7 cellular contexts compared by ENCODE assay signal in the genomic region with DNA sequence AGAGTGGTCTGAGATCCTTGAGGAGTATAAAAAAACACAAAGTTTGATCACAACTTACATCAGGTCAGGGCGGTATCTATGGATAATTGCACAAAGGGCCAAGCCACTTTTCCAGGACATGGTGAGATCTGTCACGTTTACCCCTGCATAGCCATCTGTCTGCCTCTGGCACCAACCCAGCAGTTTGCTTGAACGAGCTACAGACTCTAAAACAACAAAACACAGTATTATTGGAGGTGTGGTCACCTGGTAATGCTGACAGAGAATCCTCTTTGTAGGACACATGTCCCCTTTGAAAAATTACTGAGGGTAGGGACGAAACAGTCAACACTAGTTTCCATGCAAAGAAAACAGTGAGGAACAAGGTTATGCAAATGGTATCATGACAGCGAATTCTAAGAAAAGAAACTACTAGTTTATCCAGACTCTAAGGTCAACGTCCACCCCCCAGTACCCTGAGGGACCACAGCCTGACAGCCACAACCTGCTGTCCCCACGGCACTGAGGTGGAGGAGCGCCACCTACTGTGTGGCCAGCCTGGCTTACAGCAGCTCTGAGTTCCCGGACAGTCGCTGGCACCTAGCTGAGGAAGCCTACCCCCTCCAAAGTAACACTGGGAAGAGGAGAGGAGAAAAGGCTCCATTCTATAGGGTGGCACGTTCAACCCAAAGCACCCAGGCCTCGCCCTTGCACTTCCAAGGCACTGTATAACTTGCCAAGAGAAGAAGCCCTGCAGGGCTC.
DNase-seq lines count a peak whose midpoint lies in the region; ATAC-seq, FAIRE-seq and TF ChIP-seq lines count a peak whose summit lies in the region.

No MANE protein-coding gene starts in this region.

- FAIRE-seq in urothelium cell line (lab: Jason Lieb, UNC), result no peak

- peak; percentile 18 to 72 (median 57) for TF ChIP-seq CTCF in gastroesophageal sphincter (IDR thresholded peaks at IDR 0.05)
- peak; percentile 37 for TF ChIP-seq CTCF in retinal pigment epithelial cell (conservative IDR thresholded peaks at IDR 0.05; ENCODE audit: low read depth, low read length)

- H3K4me3 ChIP-seq in H7 (ENCODE audit: insufficient read depth, low read depth, low read length) (no peak overlapping the region), gastroesophageal sphincter (no peak overlapping the region), retinal pigment epithelial cell (ENCODE audit: low read length) (no peak overlapping the region)

- peaks cover 8 to 33% (median 9%) of the 10 kb centered on the region in 3 donors for H3K4me1 ChIP-seq in gastroesophageal sphincter

- no peak for TF ChIP-seq POLR2A in gastroesophageal sphincter (IDR thresholded peaks at IDR 0.05)

- H3K36me3 ChIP-seq in H7 (replicated peaks; ENCODE audit: control insufficient read depth, insufficient read depth, low read length) (peaks cover 7% of the 10 kb centered on the region), gastroesophageal sphincter (peaks cover 0 to 64% of the 10 kb centered on the region in 2 donors)

- peak; percentile 51 for DNase-seq in H7
- peak; percentile 12 for DNase-seq in OCI-M1 (lab: John Stamatoyannopoulos, UW)
- no peak for DNase-seq in retinal pigment epithelial cell (ENCODE audit: low read depth)
- no peak for DNase-seq in urothelium cell line (ENCODE audit: low spot score)
- DNase-seq in activated effector memory CD4-positive, alpha-beta T cell treated with anti-CD3 and anti-CD28 coated beads, Interleukin-2, amount 50 U/mL, for 16 hours, result no peak
- no peak for DNase-seq in activated CD4-positive, CD25-positive, alpha-beta regulatory T cell (lab: John Stamatoyannopoulos, UW)

- 35 to 43% methylated on average over 4 to 5 of the region's 12 CpGs for WGBS in gastroesophageal sphincter (ENCODE audit: low coverage in 1 of 2), 2 donors

- no peaks in the 10 kb centered on the region for H3K9me3 ChIP-seq in gastroesophageal sphincter

- peak overlapping the region; percentile 58 to 78 (median 66) for H3K27ac ChIP-seq in gastroesophageal sphincter

- H3K27me3 ChIP-seq in H7 (ENCODE audit: control insufficient read depth, insufficient read depth, low read length) (no peaks in the 10 kb centered on the region), gastroesophageal sphincter (no peaks in the 10 kb centered on the region)

- no peak for TF ChIP-seq EP300 in gastroesophageal sphincter (IDR thresholded peaks at IDR 0.05)

- peak; percentile 54 for ATAC-seq in gastroesophageal sphincter

Comparison
In these comparisons a context has a peak if more than half of its experiments do, and no peak if none do; other contexts are left out.
1. DNase-seq: peak in H7 (single experiment) and OCI-M1 (single experiment); none in retinal pigment epithelial cell (single experiment), urothelium cell line (single experiment), activated effector memory CD4-positive, alpha-beta T cell treated with anti-CD3 and anti-CD28 coated beads, Interleukin-2, amount 50 U/mL, for 16 hours (single experiment) and activated CD4-positive, CD25-positive, alpha-beta regulatory T cell (0 of 4).